ENCODE assay signal across 9 cellular contexts in genomic region chr13:53250272-53250875, GRCh38.
DNase-seq lines count a peak whose midpoint lies in the region; ATAC-seq and TF ChIP-seq lines count a peak whose summit lies in the region.
"Had no signal": no experiment of that assay in that cellular context is flagged by ENCODE, and none has a peak within 500 bp of the region (broad histone marks: within the 10 kb centered on the region; RNA-seq: fewer than 3 reads in every experiment).

No MANE protein-coding gene starts in this region.

- peaks cover 18% of the 10 kb centered on the region for H3K9me3 Mint-ChIP-seq in WTC11
- H3K9me3 Mint-ChIP-seq: activated T-cell treated with anti-CD3 and anti-CD28 coated beads, Interleukin-2, amount 50 U/mL, for 4 hours had no signal

- no peak overlapping the region for H3K4me3 ChIP-seq in sigmoid colon

- no peaks in the 10 kb centered on the region for H3K36me3 ChIP-seq in sigmoid colon

- no peaks in the 10 kb centered on the region for H3K9me3 ChIP-seq in sigmoid colon

- TF ChIP-seq POLR2A in sigmoid colon (IDR thresholded peaks at IDR 0.05), result no peak

- no peaks in the 10 kb centered on the region for H3K4me1 ChIP-seq in sigmoid colon

- no peak overlapping the region for H3K27ac ChIP-seq in sigmoid colon

- peaks cover 7% of the 10 kb centered on the region for H3K36me3 Mint-ChIP-seq in WTC11

- CTCF ChIA-PET in WTC11 (lab: Charles Lee), result interaction anchor here (0.6 to 3.0 kb wide), 49 partner anchors 9 to 1995 kb away, joined by 3 to 52 read pairs (median 4); no protein-coding TSS in a partner anchor

- peaks cover 49% of the 10 kb centered on the region for H3K27me3 Mint-ChIP-seq in WTC11 (ENCODE audit: low read depth)

- WGBS in sigmoid colon, 2 donors, result 23 to 27% methylated on average over 6 of the region's 6 CpGs

- intact Hi-C loops in left cardiac atrium (cut with DNase I) (no loop called here), sigmoid colon (cut with DNase I) (loop anchor here (5.0 kb wide), 1 partner anchor 532 kb away; no protein-coding TSS in a partner anchor)

- TF ChIP-seq EP300 in sigmoid colon (IDR thresholded peaks at IDR 0.05), result no peak

- DNase-seq in DMS153 (lab: John Stamatoyannopoulos, UW) (peak; percentile 75), NCI-H2196 (lab: John Stamatoyannopoulos, UW; ENCODE audit: unreplicated experiment) (peak; percentile 62), WTC11 (ENCODE audit: low spot score) (no peak), left cardiac atrium (no peak), sigmoid colon (no peak)
- no peak for DNase-seq in stimulated activated naive CD4-positive, alpha-beta T cell treated with Interleukin-2 at 50 U/mL for 16 hours (lab: John Stamatoyannopoulos, UW)
- DNase-seq: activated T-cell treated with anti-CD3 and anti-CD28 coated beads, Interleukin-2, amount 50 U/mL, for 4 hours had no signal

- H3K27me3 ChIP-seq in sigmoid colon, result no peaks in the 10 kb centered on the region

- H3K4me1 Mint-ChIP-seq in WTC11, result 0 out of 2 replicates have a peak, but pooled peaks cover 6% of the 10 kb centered on the region

- POLR2A ChIA-PET in WTC11 (lab: Charles Lee), result no interaction called here

- no peak overlapping the region for H3K4me3 Mint-ChIP-seq in WTC11
- H3K4me3 Mint-ChIP-seq: activated T-cell treated with anti-CD3 and anti-CD28 coated beads, Interleukin-2, amount 50 U/mL, for 4 hours had no signal

- H3K27ac Mint-ChIP-seq in WTC11, result no peak overlapping the region

- ATAC-seq in GM19372 (IDR thresholded peaks at IDR 0.05; ENCODE audit: low read depth, unreplicated experiment), result peak; percentile 78
- ATAC-seq in HG03378 (IDR thresholded peaks at IDR 0.05; ENCODE audit: unreplicated experiment), result peak; percentile 97
- ATAC-seq in WTC11, result peak; percentile 64
- ATAC-seq in left cardiac atrium, result peak; percentile 72 to 74

- TF ChIP-seq CTCF in WTC11 (IDR thresholded peaks at IDR 0.05) (peak; percentile 45; the same call in 1 of the 2 replicates), sigmoid colon (IDR thresholded peaks at IDR 0.05) (peak; percentile 34 to 75 (median 72))

TF ChIP-seq in WTC11, 78 proteins besides CTCF, POLR2A, EP300 and RAD21:
- TF ChIP-seq TEAD1 (CRISPR knock-in tag; IDR thresholded peaks at IDR 0.05), result no peak
- no peak for TF ChIP-seq FOXK1 (CRISPR knock-in tag; IDR thresholded peaks at IDR 0.05)
- TF ChIP-seq MLX (CRISPR knock-in tag; IDR thresholded peaks at IDR 0.05), result no peak
- TF ChIP-seq ZNF263 (CRISPR knock-in tag; IDR thresholded peaks at IDR 0.05; ENCODE audit: low read depth), result no peak
- no peak for TF ChIP-seq NR2C2 (CRISPR knock-in tag; IDR thresholded peaks at IDR 0.05)
- no peak for TF ChIP-seq ZNF138 (CRISPR knock-in tag; conservative IDR thresholded peaks at IDR 0.05)
- TF ChIP-seq ZNF532 (CRISPR knock-in tag; IDR thresholded peaks at IDR 0.05; ENCODE audit: borderline replicate concordance), result no peak
- no peak for TF ChIP-seq E2F5 (CRISPR knock-in tag; IDR thresholded peaks at IDR 0.05)
- TF ChIP-seq NR1H2 (CRISPR knock-in tag; IDR thresholded peaks at IDR 0.05), result no peak
- TF ChIP-seq NFATC4 (CRISPR knock-in tag; IDR thresholded peaks at IDR 0.05), result no peak
- TF ChIP-seq MYBL2 (CRISPR knock-in tag; IDR thresholded peaks at IDR 0.05), result no peak
- TF ChIP-seq GRHL2 (CRISPR knock-in tag; IDR thresholded peaks at IDR 0.05; ENCODE audit: insufficient replicate concordance, severe bottlenecking), result no peak
- no peak for TF ChIP-seq MAX (CRISPR knock-in tag; IDR thresholded peaks at IDR 0.05)
- no peak for TF ChIP-seq ZNF423 (CRISPR knock-in tag; IDR thresholded peaks at IDR 0.05)

Comparison
In these comparisons a context has a peak if more than half of its experiments do, and no peak if none do; other contexts are left out.
1. DNase-seq: peak in DMS153 (single experiment) and NCI-H2196 (single experiment); none in WTC11 (single experiment), left cardiac atrium (single experiment), sigmoid colon (single experiment) and stimulated activated naive CD4-positive, alpha-beta T cell treated with Interleukin-2 at 50 U/mL for 16 hours (single experiment).
2. Peak in every context shown above with its lines, with median percentiles within 50 percentile points of each other: ATAC-seq.